9 cellular contexts compared by ENCODE assay signal in the genomic region with DNA sequence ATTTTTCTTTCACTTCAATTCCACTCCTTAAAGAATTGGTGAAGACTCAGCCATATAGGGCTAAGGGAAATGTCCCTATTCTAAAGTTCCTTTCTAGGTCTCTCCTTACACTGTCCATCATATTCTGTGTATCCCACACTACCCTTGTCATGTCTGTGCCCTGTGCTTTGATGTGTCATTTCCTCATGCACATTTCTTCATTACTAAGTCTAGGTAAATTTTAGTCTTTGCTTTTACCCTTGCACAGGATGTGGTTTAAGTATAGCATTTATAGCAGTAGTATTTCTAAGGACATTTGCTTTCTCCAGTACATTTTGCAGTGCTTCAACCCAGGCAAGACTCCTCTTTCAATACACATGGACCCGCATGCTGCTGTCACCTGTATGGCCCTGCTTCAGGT.
A peak's percentile ranks its signal among the peaks of the same experiment; 100 is the strongest.
DNase-seq lines count a peak whose midpoint lies in the region; ATAC-seq and TF ChIP-seq lines count a peak whose summit lies in the region.
"Had no signal": no experiment of that assay in that cellular context is flagged by ENCODE, and none has a peak within 500 bp of the region (broad histone marks: within the 10 kb centered on the region; RNA-seq: fewer than 3 reads in every experiment).

No MANE protein-coding gene starts in this region.

- peaks cover 24% of the 10 kb centered on the region for H3K4me1 Mint-ChIP-seq in CD4-positive, alpha-beta T cell (ENCODE audit: low read depth)
- H3K4me1 Mint-ChIP-seq in T-helper 2 cell treated with Interferon-gamma antibody and Interleukin-4, amounts not matched to agents 5 μg/mL and 100 μg/mL, for 36 hours (ENCODE audit: low read depth): peaks cover 15% of the 10 kb centered on the region

- intact Hi-C loops in CD4-positive, alpha-beta T cell (cut with DNase I, micrococcal nuclease): loop anchor here in 1 of 2 experiments (5.0 kb wide), 1 partner anchor 39 kb away; no protein-coding TSS in a partner anchor
- intact Hi-C loops in testis (cut with DNase I; ENCODE audit: low total_unique reads): no loop called here

- H3K9me3 ChIP-seq in CD4-positive, alpha-beta T cell (ENCODE audit: control insufficient read depth, low read length): no peaks in the 10 kb centered on the region
- H3K9me3 ChIP-seq in testis: no peaks in the 10 kb centered on the region

- H3K36me3 Mint-ChIP-seq in CD4-positive, alpha-beta T cell (ENCODE audit: low read depth): no peaks in the 10 kb centered on the region
- H3K36me3 Mint-ChIP-seq in T-helper 2 cell treated with Interferon-gamma antibody and Interleukin-4, amounts not matched to agents 5 μg/mL and 100 μg/mL, for 36 hours (ENCODE audit: low read depth): peaks cover 3% of the 10 kb centered on the region

- no peaks in the 10 kb centered on the region for H3K4me1 ChIP-seq in testis

- TF ChIP-seq POLR2A in testis (IDR thresholded peaks at IDR 0.05): no peak

- H3K27me3 ChIP-seq in CD4-positive, alpha-beta T cell (ENCODE audit: control insufficient read depth, insufficient read depth, low read length): no peaks in the 10 kb centered on the region
- H3K27me3 ChIP-seq in testis: no peaks in the 10 kb centered on the region

- peak overlapping the region; percentile 12 for H3K27ac Mint-ChIP-seq in CD4-positive, alpha-beta T cell
- H3K27ac Mint-ChIP-seq in T-helper 2 cell treated with Interferon-gamma antibody and Interleukin-4, amounts not matched to agents 5 μg/mL and 100 μg/mL, for 36 hours: peak overlapping the region; percentile 70

- H3K27ac ChIP-seq in CD4-positive, alpha-beta T cell (ENCODE audit: low read depth, low read length): no peak overlapping the region
- no peak overlapping the region for H3K27ac ChIP-seq in testis

- ATAC-seq in CD4-positive, alpha-beta T cell (ENCODE audit: poor library complexity): peak; percentile 97
- ATAC-seq in GM19328 (IDR thresholded peaks at IDR 0.05; ENCODE audit: unreplicated experiment) (peak; percentile 94), HG03060 (IDR thresholded peaks at IDR 0.05; ENCODE audit: low read depth, unreplicated experiment) (peak; percentile 91)
- ATAC-seq: K562 had no signal

- CTCF ChIA-PET in CD4-positive, alpha-beta T cell (lab: Charles Lee): interaction anchor here (0.7 kb wide), 1 partner anchor 13 kb away, joined by 3 read pairs; no protein-coding TSS in a partner anchor

- H3K4me3 Mint-ChIP-seq in CD4-positive, alpha-beta T cell: peak overlapping the region; percentile 7
- H3K4me3 Mint-ChIP-seq in T-helper 2 cell treated with Interferon-gamma antibody and Interleukin-4, amounts not matched to agents 5 μg/mL and 100 μg/mL, for 36 hours: peak overlapping the region; percentile 72

- no peak overlapping the region for H3K4me3 ChIP-seq in testis
- H3K4me3 ChIP-seq: K562 had no signal

- H3K27me3 Mint-ChIP-seq in CD4-positive, alpha-beta T cell: no peaks in the 10 kb centered on the region
- H3K27me3 Mint-ChIP-seq in T-helper 2 cell treated with Interferon-gamma antibody and Interleukin-4, amounts not matched to agents 5 μg/mL and 100 μg/mL, for 36 hours (ENCODE audit: low read depth): no peaks in the 10 kb centered on the region

- no peaks in the 10 kb centered on the region for H3K36me3 ChIP-seq in testis (ENCODE audit: low read depth, missing control alignments)

- DNase-seq in CD4-positive, alpha-beta T cell: no peak
- DNase-seq in T-helper 2 cell treated with Interferon-gamma antibody and Interleukin-4, amounts not matched to agents 5 μg/mL and 100 μg/mL, for 36 hours (ENCODE audit: low spot score): peak; percentile 24
- DNase-seq in testis (no peak), NCI-H510A treated with DMSO at 0.1 percent for 48 hours (lab: John Stamatoyannopoulos, UW) (no peak), mesenteric fat pad (ENCODE audit: low spot score) (no peak)
- no peak for DNase-seq in effector CD8-positive, alpha-beta T cell (lab: John Stamatoyannopoulos, UW)

- TF ChIP-seq CTCF in CD4-positive, alpha-beta T cell (IDR thresholded peaks at IDR 0.05): no peak
- TF ChIP-seq CTCF in testis (IDR thresholded peaks at IDR 0.05): no peak

- WGBS in testis, 2 donors: 100% methylated on average over 1 of the region's 1 CpG

- H3K9me3 Mint-ChIP-seq in CD4-positive, alpha-beta T cell: no peaks in the 10 kb centered on the region
- H3K9me3 Mint-ChIP-seq in T-helper 2 cell treated with Interferon-gamma antibody and Interleukin-4, amounts not matched to agents 5 μg/mL and 100 μg/mL, for 36 hours: no peaks in the 10 kb centered on the region

- POLR2A ChIA-PET in CD4-positive, alpha-beta T cell (lab: Charles Lee): interaction anchor here (0.6 to 1.3 kb wide), 3 partner anchors 9 to 85 kb away, joined by 3 to 4 read pairs (median 4); no protein-coding TSS in a partner anchor
